23 cellular contexts compared by ENCODE assay signal in genomic region chr11:46492540-46492939, GRCh38.
DNase-seq lines count a peak whose midpoint lies in the region; ATAC-seq and TF ChIP-seq lines count a peak whose summit lies in the region.
"Had no signal": no experiment of that assay in that cellular context is flagged by ENCODE, and none has a peak within 500 bp of the region (broad histone marks: within the 10 kb centered on the region; RNA-seq: fewer than 3 reads in every experiment).

No MANE protein-coding gene starts in this region.

- H3K9me3 ChIP-seq in colonic mucosa, result no peaks in the 10 kb centered on the region
- no peaks in the 10 kb centered on the region for H3K9me3 ChIP-seq in left lung
- H3K9me3 ChIP-seq in subcutaneous abdominal adipose tissue (ENCODE audit: control insufficient read depth in 5 of 5, low read length in 5 of 5), result no peaks in the 10 kb centered on the region
- H3K9me3 ChIP-seq: Caco-2, esophagus squamous epithelium had no signal

- H3K9me3 Mint-ChIP-seq in activated naive CD4-positive, alpha-beta T cell treated with anti-CD3 and anti-CD28 coated beads for 36 hours, result no peaks in the 10 kb centered on the region
- H3K9me3 Mint-ChIP-seq in CD14-positive monocyte, result no peaks in the 10 kb centered on the region
- H3K9me3 Mint-ChIP-seq: central memory CD8-positive, alpha-beta T cell; natural killer cell; T-cell had no signal

- DNase-seq in EH (ENCODE audit: low read depth) (peak; percentile 35), colonic mucosa (peak; percentile 76), left lung (no peak), CD14-positive monocyte (ENCODE audit: low spot score) (no peak), inferior parietal cortex (ENCODE audit: extremely low spot score) (no peak)
- DNase-seq in stimulated activated CD4-positive, alpha-beta T cell treated with anti-CD3 and anti-CD28 coated beads, Interleukin-2, amount 100 ng/mL, for 48 hours, result no peak
- no peak for DNase-seq in activated naive CD4-positive, alpha-beta T cell treated with anti-CD3 and anti-CD28 coated beads for 36 hours
- DNase-seq: activated CD8-positive, alpha-beta memory T cell treated with anti-CD3 and anti-CD28 coated beads, Interleukin-2, amount 50 U/mL, for 48 hours; activated naive CD4-positive, alpha-beta T cell; amygdala; Caco-2; esophagus squamous epithelium; glutamatergic neuron; KBM-7; natural killer cell; NCI-H1048; NCI-H2029 treated with DMSO at 0.1 percent for 48 hours; NCI-H510A; SHP77; stimulated activated CD4-positive, alpha-beta T cell treated with anti-CD3 and anti-CD28 coated beads, Interleukin-12 subunit alpha, Interleukin-12 subunit beta, amount 100 ng/mL, for 4 hours; T-cell had no signal

- peaks cover 8% of the 10 kb centered on the region for H3K36me3 Mint-ChIP-seq in activated naive CD4-positive, alpha-beta T cell treated with anti-CD3 and anti-CD28 coated beads for 36 hours (ENCODE audit: low read depth)
- peaks cover 59 to 75% of the 10 kb centered on the region in 2 donors for H3K36me3 Mint-ChIP-seq in CD14-positive monocyte
- H3K36me3 Mint-ChIP-seq: natural killer cell had no signal

- no peaks in the 10 kb centered on the region for H3K4me1 Mint-ChIP-seq in activated naive CD4-positive, alpha-beta T cell treated with anti-CD3 and anti-CD28 coated beads for 36 hours (ENCODE audit: low read depth)
- H3K4me1 Mint-ChIP-seq in CD14-positive monocyte, result peaks cover 9% of the 10 kb centered on the region

- H3K36me3 ChIP-seq in colonic mucosa (no peaks in the 10 kb centered on the region), left lung (peaks cover 0 to 37% of the 10 kb centered on the region in 2 donors), subcutaneous abdominal adipose tissue (ENCODE audit: control insufficient read depth in 5 of 5, insufficient read depth in 5 of 5, low read length in 5 of 5) (peaks cover 2 to 11% (median 7%) of the 10 kb centered on the region in 5 donors)

- H3K4me1 ChIP-seq in colonic mucosa (peaks cover 17% of the 10 kb centered on the region), left lung (peaks cover 0 to 21% of the 10 kb centered on the region in 2 donors), subcutaneous abdominal adipose tissue (ENCODE audit: control insufficient read depth in 5 of 5, insufficient read depth in 5 of 5, low read length in 5 of 5) (peaks cover 8 to 28% (median 26%) of the 10 kb centered on the region in 5 donors)

- H3K4me3 ChIP-seq in colonic mucosa (no peak overlapping the region), left lung (no peak overlapping the region), subcutaneous abdominal adipose tissue (ENCODE audit: low read depth in 1 of 5, low read length in 5 of 5) (no peak overlapping the region)
- H3K4me3 ChIP-seq: esophagus squamous epithelium had no signal

- H3K27ac ChIP-seq in colonic mucosa (peak overlapping the region; percentile 84), left lung (no peak overlapping the region), subcutaneous abdominal adipose tissue (ENCODE audit: low read depth, low read length) (peak overlapping the region; percentile 55)

- H3K4me3 Mint-ChIP-seq in activated naive CD4-positive, alpha-beta T cell treated with anti-CD3 and anti-CD28 coated beads for 36 hours, result no peak overlapping the region
- H3K4me3 Mint-ChIP-seq in CD14-positive monocyte, result no peak overlapping the region
- H3K4me3 Mint-ChIP-seq: central memory CD8-positive, alpha-beta T cell; natural killer cell; T-cell had no signal

- CTCF ChIA-PET in activated naive CD4-positive, alpha-beta T cell treated with anti-CD3 and anti-CD28 coated beads for 36 hours (lab: Charles Lee), result interaction anchor here (1.1 to 1.6 kb wide), 2 partner anchors 42 to 44 kb away, joined by 4 to 8 read pairs; no protein-coding TSS in a partner anchor

- intact Hi-C loops in colonic mucosa (cut with DNase I), result loop anchor here (5.0 kb wide), 1 partner anchor 35 kb away; no protein-coding TSS in a partner anchor
- intact Hi-C loops in left lung (cut with DNase I), result no loop called here
- intact Hi-C loops in activated naive CD4-positive, alpha-beta T cell treated with anti-CD3 and anti-CD28 coated beads for 36 hours (cut with micrococcal nuclease), result no loop called here
- intact Hi-C loops in CD14-positive monocyte (cut with micrococcal nuclease), result no loop called here

- peak; percentile 33 for ATAC-seq in left lung
- ATAC-seq: natural killer cell, T-cell had no signal

- H3K27ac Mint-ChIP-seq in activated naive CD4-positive, alpha-beta T cell treated with anti-CD3 and anti-CD28 coated beads for 36 hours, result no peak overlapping the region
- H3K27ac Mint-ChIP-seq in CD14-positive monocyte, result no peak overlapping the region

- peak overlapping the region in 1 of 2 donors; percentile 76 for H3K9ac ChIP-seq in colonic mucosa (ENCODE audit: low read depth in 2 of 2, low read length in 2 of 2)
- H3K9ac ChIP-seq in subcutaneous abdominal adipose tissue (ENCODE audit: low read length in 5 of 5), result no peak overlapping the region

- TF ChIP-seq CTCF in colonic mucosa (IDR thresholded peaks at IDR 0.05) (no peak), left lung (IDR thresholded peaks at IDR 0.05) (no peak), CD14-positive monocyte (IDR thresholded peaks at IDR 0.05) (no peak)

- H3K27me3 Mint-ChIP-seq in activated naive CD4-positive, alpha-beta T cell treated with anti-CD3 and anti-CD28 coated beads for 36 hours (ENCODE audit: low read depth), result no peaks in the 10 kb centered on the region
- no peaks in the 10 kb centered on the region for H3K27me3 Mint-ChIP-seq in CD14-positive monocyte (ENCODE audit: low read depth in 3 of 3)
- H3K27me3 Mint-ChIP-seq: central memory CD8-positive, alpha-beta T cell; T-cell had no signal

- H3K27me3 ChIP-seq in colonic mucosa (no peaks in the 10 kb centered on the region), left lung (no peaks in the 10 kb centered on the region), subcutaneous abdominal adipose tissue (ENCODE audit: control insufficient read depth in 5 of 5, insufficient read depth in 4 of 5, low read length in 5 of 5) (no peaks in the 10 kb centered on the region)
- H3K27me3 ChIP-seq: esophagus squamous epithelium had no signal

Comparison
In these comparisons a context has a peak if more than half of its experiments do, and no peak if none do; other contexts are left out.
1. DNase-seq: peak in EH (single experiment) and colonic mucosa (single experiment); none in left lung (0 of 2), stimulated activated CD4-positive, alpha-beta T cell treated with anti-CD3 and anti-CD28 coated beads, Interleukin-2, amount 100 ng/mL, for 48 hours (0 of 2), activated naive CD4-positive, alpha-beta T cell treated with anti-CD3 and anti-CD28 coated beads for 36 hours (single experiment), CD14-positive monocyte (single experiment) and inferior parietal cortex (single experiment).
2. H3K27ac ChIP-seq: peak in colonic mucosa (single experiment) and subcutaneous abdominal adipose tissue (single experiment); none in left lung (0 of 2).